12 cellular contexts compared by ENCODE assay signal in genomic region chr20:6468751-6469150, GRCh38.
"Had no signal": no experiment of that assay in that cellular context is flagged by ENCODE, and none has a peak within 500 bp of the region (broad histone marks: within the 10 kb centered on the region; RNA-seq: fewer than 3 reads in every experiment).

No MANE protein-coding gene starts in this region.

- H3K4me1 ChIP-seq: neural progenitor cell, upper lobe of left lung had no signal

- H3K4me3 ChIP-seq: lung, neural progenitor cell, upper lobe of left lung had no signal

- H3K36me3 ChIP-seq: neural progenitor cell, upper lobe of left lung had no signal

- H3K27me3 ChIP-seq: neural progenitor cell, upper lobe of left lung had no signal

- H3K9me3 ChIP-seq: upper lobe of left lung had no signal

- ATAC-seq: activated CD4-positive, CD25-positive, alpha-beta regulatory T cell treated with anti-CD3 and anti-CD28 coated beads, Interleukin-2, amount 50 U/mL, for 24 hours; effector memory CD8-positive, alpha-beta T cell; left colon; sciatic nerve; stimulated activated naive CD8-positive, alpha-beta T cell treated with anti-CD3 and anti-CD28 coated beads, Interleukin-15, Interleukin-2, amounts not matched to agents 100 U/mL and 50 U/mL, for 24 hours had no signal

- H3K4me2 ChIP-seq: neural progenitor cell had no signal

- DNase-seq: activated naive CD8-positive, alpha-beta T cell treated with anti-CD3 and anti-CD28 coated beads, Interleukin-2, amount 10 ng/mL, durations not matched to agents 7 days and 5 days; effector memory CD8-positive, alpha-beta T cell; left colon; naive B cell; stimulated activated naive CD8-positive, alpha-beta T cell treated with anti-CD3 and anti-CD28 coated beads, Interleukin-15, Interleukin-2, amounts not matched to agents 100 U/mL and 50 U/mL, for 24 hours; upper lobe of left lung had no signal

- H3K27ac ChIP-seq: neural progenitor cell, upper lobe of left lung had no signal

- FAIRE-seq: frontal cortex, islet of Langerhans had no signal
